10 cellular contexts compared by ENCODE assay signal in genomic region chr2:135913726-135914365, GRCh38. TPM values are rescaled to one million over a fixed set of nuclear protein-coding genes. Genes with fewer than 3 reads are reported as not detected.
DNase-seq lines count a peak whose midpoint lies in the region; ATAC-seq and TF ChIP-seq lines count a peak whose summit lies in the region.
"Had no signal": no experiment of that assay in that cellular context is flagged by ENCODE, and none has a peak within 500 bp of the region (broad histone marks: within the 10 kb centered on the region; RNA-seq: fewer than 3 reads in every experiment).

No MANE protein-coding gene starts in this region.

- 74% methylated on average over 5 of the region's 5 CpGs for WGBS in right lobe of liver (ENCODE audit: insufficient coverage, low coverage, low lambda C conversion rate, missing lambda C conversion rate)
- WGBS in tibial nerve, 2 donors: 84 to 85% methylated on average over 5 of the region's 5 CpGs

- no peaks in the 10 kb centered on the region for H3K4me1 ChIP-seq in HEK293 (ENCODE audit: control insufficient read depth, insufficient read depth, low read length)
- peaks cover 15% of the 10 kb centered on the region for H3K4me1 ChIP-seq in PC-3 (ENCODE audit: insufficient read depth, low read length)
- no peaks in the 10 kb centered on the region for H3K4me1 ChIP-seq in right lobe of liver
- H3K4me1 ChIP-seq in tibial nerve: no peaks in the 10 kb centered on the region

- TF ChIP-seq EP300 in tibial nerve (IDR thresholded peaks at IDR 0.05): no peak

- H3K36me3 Mint-ChIP-seq in brain: peaks cover 34% of the 10 kb centered on the region

- no peaks in the 10 kb centered on the region for H3K79me2 ChIP-seq in PC-3 (ENCODE audit: low read length)

- no peak overlapping the region for H2AFZ ChIP-seq in PC-3 (ENCODE audit: low read length)

- H3F3A ChIP-seq in PC-3 (ENCODE audit: low read length, unreplicated experiment): no peaks in the 10 kb centered on the region

- TF ChIP-seq POLR2A in right lobe of liver (IDR thresholded peaks at IDR 0.05) (no peak), tibial nerve (IDR thresholded peaks at IDR 0.05) (no peak)

- BruUV-seq in PC-3 (replicated peaks; lab: Mats Ljungman, UMichigan): TSS peak; percentile 14

- peaks cover 14% of the 10 kb centered on the region for H3K4me1 Mint-ChIP-seq in brain
- H3K4me1 Mint-ChIP-seq: central memory CD8-positive, alpha-beta T cell had no signal

- no peaks in the 10 kb centered on the region for H3K27me3 Mint-ChIP-seq in brain
- H3K27me3 Mint-ChIP-seq: central memory CD8-positive, alpha-beta T cell had no signal

- no peak overlapping the region for H3K27ac ChIP-seq in HEK293 (ENCODE audit: extremely low read depth, low read depth, low read length)
- peak overlapping the region; percentile 76 for H3K27ac ChIP-seq in PC-3 (ENCODE audit: low read length)
- no peak overlapping the region for H3K27ac ChIP-seq in right lobe of liver
- H3K27ac ChIP-seq in tibial nerve: no peak overlapping the region

- POLR2A ChIA-PET in HEK293 (lab: Yijun Ruan, JAX): interaction anchor here (0.7 kb wide), 1 partner anchor 470 kb away, joined by 4 read pairs; no protein-coding TSS in a partner anchor
- POLR2A ChIA-PET in PC-3 (lab: Charles Lee; ENCODE audit: unreplicated experiment): no interaction called here

- peak overlapping the region; percentile 34 for H3K9ac ChIP-seq in PC-3 (ENCODE audit: low read length)
- H3K9ac ChIP-seq: BLaER1 treated with 17β-estradiol and CSF1 and Interleukin-3, amounts not matched to agents 10 nM and 100 nM had no signal

- CTCF ChIA-PET in HEK293 (lab: Yijun Ruan, JAX): interaction anchor here (0.6 to 2.4 kb wide), 50 partner anchors 9 to 1926 kb away, joined by 3 to 65 read pairs (median 4); no protein-coding TSS in a partner anchor
- CTCF ChIA-PET in PC-3 (lab: Charles Lee): interaction anchor here (0.6 to 1.0 kb wide), 7 partner anchors 16 to 992 kb away, joined by 3 to 5 read pairs (median 4); partner anchors contain the start of gene MCM6

- H3K4me3 ChIP-seq in HEK293 (ENCODE audit: low read depth, low read length): no peak overlapping the region
- no peak overlapping the region for H3K4me3 ChIP-seq in PC-3 (ENCODE audit: low read length)
- no peak overlapping the region for H3K4me3 ChIP-seq in right lobe of liver
- no peak overlapping the region for H3K4me3 ChIP-seq in tibial nerve
- H3K4me3 ChIP-seq: BLaER1 treated with 17β-estradiol and CSF1 and Interleukin-3, amounts not matched to agents 10 nM and 100 nM had no signal

- H3K36me3 ChIP-seq in HEK293 (ENCODE audit: control insufficient read depth in 2 of 2, insufficient read depth in 1 of 2, low read length in 2 of 2) (peaks cover 47 to 49% of the 10 kb centered on the region in 2 experiments), PC-3 (ENCODE audit: low read depth, low read length) (peaks cover 22% of the 10 kb centered on the region), right lobe of liver (peaks cover 0 to 34% (median 0%) of the 10 kb centered on the region in 4 donors), tibial nerve (peaks cover 0 to 26% (median 0%) of the 10 kb centered on the region in 3 donors)

- no peaks in the 10 kb centered on the region for H3K9me2 ChIP-seq in PC-3 (replicated peaks; ENCODE audit: low read length)

- DNase-seq in NCI-H1092 treated with DMSO at 0.1 percent for 48 hours (lab: John Stamatoyannopoulos, UW): peak; percentile 36
- DNase-seq in NCI-H1092 (lab: John Stamatoyannopoulos, UW): no peak
- DNase-seq in PC-3: peak; percentile 76
- DNase-seq in right lobe of liver: no peak
- peak in 1 of 2 donors; percentile 68 for DNase-seq in tibial nerve (ENCODE audit: low spot score in 2 of 2)

- H3K4me2 ChIP-seq in PC-3 (ENCODE audit: low read length): peak overlapping the region; percentile 41
- H3K4me2 ChIP-seq: BLaER1 treated with 17β-estradiol and CSF1 and Interleukin-3, amounts not matched to agents 10 nM and 100 nM had no signal

- intact Hi-C loops in PC-3 (cut with micrococcal nuclease) (loop anchor here (1.0 to 2.0 kb wide), 3 partner anchors 35 to 509 kb away; no protein-coding TSS in a partner anchor), right lobe of liver (cut with DNase I) (loop anchor here in 1 of 2 donors (10.0 kb wide), 1 partner anchor 471 kb away; no protein-coding TSS in a partner anchor)

- H4K20me1 ChIP-seq in PC-3 (ENCODE audit: low read length): no peaks in the 10 kb centered on the region
- H4K20me1 ChIP-seq: BLaER1 treated with 17β-estradiol and CSF1 and Interleukin-3, amounts not matched to agents 10 nM and 100 nM had no signal

- H3K9me3 ChIP-seq in HEK293 (ENCODE audit: control insufficient read depth, insufficient read depth, low read depth, low read length) (no peaks in the 10 kb centered on the region), PC-3 (ENCODE audit: low read length) (no peaks in the 10 kb centered on the region), right lobe of liver (no peaks in the 10 kb centered on the region), tibial nerve (no peaks in the 10 kb centered on the region)
- H3K9me3 ChIP-seq: BLaER1 treated with 17β-estradiol and CSF1 and Interleukin-3, amounts not matched to agents 10 nM and 100 nM had no signal

- TF ChIP-seq CTCF in HEK293 (tag by site-specific recombination; IDR thresholded peaks at IDR 0.05): no peak
- peak; percentile 84 for TF ChIP-seq CTCF in PC-3 (conservative IDR thresholded peaks at IDR 0.05; ENCODE audit: low read depth, low read length)
- peak; percentile 92 to 94 for TF ChIP-seq CTCF in brain (conservative IDR thresholded peaks at IDR 0.05)
- TF ChIP-seq CTCF in right lobe of liver (IDR thresholded peaks at IDR 0.05): peak; percentile 64 to 75 (median 67)
- peak; percentile 56 to 73 (median 69) for TF ChIP-seq CTCF in tibial nerve (IDR thresholded peaks at IDR 0.05)

- H3K27ac Mint-ChIP-seq in brain: peak overlapping the region in 2 of 5 experiments; percentile 32 to 42

- H3K27me3 ChIP-seq in PC-3 (ENCODE audit: low read length): no peaks in the 10 kb centered on the region
- no peaks in the 10 kb centered on the region for H3K27me3 ChIP-seq in right lobe of liver
- H3K27me3 ChIP-seq in tibial nerve: no peaks in the 10 kb centered on the region
- H3K27me3 ChIP-seq: BLaER1 treated with 17β-estradiol and CSF1 and Interleukin-3, amounts not matched to agents 10 nM and 100 nM had no signal

- no peaks in the 10 kb centered on the region for H3K9me3 Mint-ChIP-seq in brain
- H3K9me3 Mint-ChIP-seq: central memory CD8-positive, alpha-beta T cell had no signal

- H3K4me3 Mint-ChIP-seq in brain: no peak overlapping the region
- H3K4me3 Mint-ChIP-seq: central memory CD8-positive, alpha-beta T cell had no signal

- ATAC-seq in PC-3: peak; percentile 43
- peak; percentile 38 to 65 (median 55) for ATAC-seq in right lobe of liver
- ATAC-seq in HG02642 (IDR thresholded peaks at IDR 0.05; ENCODE audit: poor library complexity, unreplicated experiment): no peak

TF ChIP-seq in HEK293, 187 proteins besides CTCF, POLR2A, EP300 and RAD21:
- no peak for TF ChIP-seq GLIS2 (tag by site-specific recombination; IDR thresholded peaks at IDR 0.05)
- TF ChIP-seq ZNF837 (tag by site-specific recombination; IDR thresholded peaks at IDR 0.05): no peak
- TF ChIP-seq ZNF654 (tag by site-specific recombination; IDR thresholded peaks at IDR 0.05; ENCODE audit: low read depth): peak; percentile 49
- no peak for TF ChIP-seq ZNF174 (tag by site-specific recombination; IDR thresholded peaks at IDR 0.05)

RNA-seq across cellular contexts. Expression of gene MCM6, which starts 37.6 kb away (rescaled TPM):
- total RNA-seq in PC-3 (2014; rRNA removed) (39.9 and 61.5 TPM in 2 replicates), right lobe of liver (10 to 100 TPM in 2 of 6 experiments, 1 to 10 TPM in 4; 1.5 to 13.2 (median 4.7) TPM), tibial nerve (10 to 100 TPM; 14.1 to 17.8 (median 15.7) TPM)
- 37.8 TPM for polyA plus RNA-seq in brain (ENCODE audit: insufficient read depth, low read depth, low replicate concordance)

Comparison
In these comparisons a context has a peak if more than half of its experiments do, and no peak if none do; other contexts are left out.
1. DNase-seq: peak in NCI-H1092 treated with DMSO at 0.1 percent for 48 hours (single experiment) and PC-3 (single experiment); none in NCI-H1092 (single experiment) and right lobe of liver (0 of 3).